Comparison of ENCODE assay signal across 9 cellular contexts in the genomic region with DNA sequence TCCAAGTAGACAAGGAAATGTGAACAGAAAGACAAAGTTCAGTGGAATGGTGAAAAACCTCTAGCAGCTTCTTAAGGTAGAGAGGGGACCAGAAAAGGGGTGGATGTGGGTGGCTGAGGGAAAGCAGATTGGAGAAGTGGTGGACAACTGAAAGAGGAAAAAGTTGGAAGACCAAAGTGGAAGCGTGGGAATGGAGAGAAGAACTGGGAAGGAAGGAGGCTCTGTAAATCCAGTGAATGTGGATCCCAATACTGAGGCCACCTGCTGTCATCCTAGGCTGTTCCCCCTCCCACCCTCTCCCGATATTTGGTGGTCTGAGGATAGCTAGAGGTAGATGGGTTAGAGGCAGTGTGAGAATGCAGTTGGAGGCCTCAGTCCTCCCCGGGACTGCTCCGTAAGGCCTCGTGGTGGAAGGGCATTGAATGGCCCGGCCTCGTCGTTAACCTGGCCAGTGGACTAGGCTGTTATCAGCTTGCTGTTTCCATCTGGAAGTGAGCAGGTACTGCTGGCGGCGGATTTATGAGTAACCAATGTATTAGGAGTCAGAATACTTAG. TPM values are rescaled to one million over a fixed set of nuclear protein-coding genes. Genes with fewer than 3 reads are reported as not detected.
A peak's percentile ranks its signal among the peaks of the same experiment; 100 is the strongest.
DNase-seq lines count a peak whose midpoint lies in the region; ATAC-seq, FAIRE-seq and TF ChIP-seq lines count a peak whose summit lies in the region.
"Had no signal": no experiment of that assay in that cellular context is flagged by ENCODE, and none has a peak within 500 bp of the region (broad histone marks: within the 10 kb centered on the region; RNA-seq: fewer than 3 reads in every experiment).

No MANE protein-coding gene starts in this region.

- peaks cover 13% of the 10 kb centered on the region for H3K4me1 Mint-ChIP-seq in T-helper 1 cell treated with Interleukin-12 subunit alpha and Interleukin-12 subunit beta and Interleukin-4 antibody, amounts not matched to agents 30 μg/mL and 1 μg/mL, for 36 hours (ENCODE audit: low read depth)
- H3K4me1 Mint-ChIP-seq in neural progenitor cell: peaks cover 14% of the 10 kb centered on the region

- TF ChIP-seq CTCF in esophagus muscularis mucosa (IDR thresholded peaks at IDR 0.05) (no peak), neural progenitor cell (IDR thresholded peaks at IDR 0.05) (no peak)

- H3K9me3 Mint-ChIP-seq in T-helper 1 cell treated with Interleukin-12 subunit alpha and Interleukin-12 subunit beta and Interleukin-4 antibody, amounts not matched to agents 30 μg/mL and 1 μg/mL, for 36 hours: no peaks in the 10 kb centered on the region
- no peaks in the 10 kb centered on the region for H3K9me3 Mint-ChIP-seq in neural progenitor cell

- no peak for FAIRE-seq in RCC 7860 (lab: Jason Lieb, UNC)
- FAIRE-seq: G401.6 had no signal

- H3K9ac ChIP-seq in neural progenitor cell: no peak overlapping the region

- H3K36me3 ChIP-seq in esophagus muscularis mucosa (peaks cover 0 to 6% (median under 1%) of the 10 kb centered on the region in 4 donors), neural progenitor cell (no peaks in the 10 kb centered on the region)

- ATAC-seq in SK-N-SH treated with all-trans-retinoic acid at 6 μM for 48 hours: peak; percentile 10

- WGBS in esophagus muscularis mucosa: 70% methylated on average over 10 of the region's 10 CpGs

- no peak for TF ChIP-seq EP300 in esophagus muscularis mucosa (IDR thresholded peaks at IDR 0.05)

- H2AFZ ChIP-seq in neural progenitor cell (replicated peaks): peak overlapping the region; percentile 92

- H3K4me1 ChIP-seq in esophagus muscularis mucosa: peaks cover 17 to 29% (median 25%) of the 10 kb centered on the region in 4 donors
- H3K4me1 ChIP-seq in neural progenitor cell: peaks cover 16% of the 10 kb centered on the region

- H3F3A ChIP-seq in neural progenitor cell (ENCODE audit: low read depth): peaks cover 37% of the 10 kb centered on the region

- intact Hi-C loops in esophagus muscularis mucosa (cut with DNase I): loop anchor here (2.0 to 5.0 kb wide), 3 partner anchors 20 to 136 kb away; partner anchors contain the start of genes CSRNP2, DAZAP2 and TFCP2

- H4K20me1 ChIP-seq in neural progenitor cell (ENCODE audit: low read depth): no peaks in the 10 kb centered on the region

- H3K4me3 ChIP-seq in esophagus muscularis mucosa: peak overlapping the region; percentile 80 to 98 (median 96)
- peak overlapping the region; percentile 84 for H3K4me3 ChIP-seq in neural progenitor cell

- H3K27me3 ChIP-seq in esophagus muscularis mucosa: no peaks in the 10 kb centered on the region
- H3K27me3 ChIP-seq in neural progenitor cell: peaks cover 12% of the 10 kb centered on the region

- no peaks in the 10 kb centered on the region for H3K27me3 Mint-ChIP-seq in T-helper 1 cell treated with Interleukin-12 subunit alpha and Interleukin-12 subunit beta and Interleukin-4 antibody, amounts not matched to agents 30 μg/mL and 1 μg/mL, for 36 hours (ENCODE audit: low read depth)
- H3K27me3 Mint-ChIP-seq in neural progenitor cell (ENCODE audit: insufficient read depth, low read depth): peaks cover 4% of the 10 kb centered on the region

- no peaks in the 10 kb centered on the region for H3K79me2 ChIP-seq in neural progenitor cell (ENCODE audit: low read depth)

- TF ChIP-seq POLR2A in esophagus muscularis mucosa (IDR thresholded peaks at IDR 0.05; ENCODE audit: low read depth): no peak

- H3K27ac ChIP-seq in esophagus muscularis mucosa (replicated peaks in 1 of 4) (peak overlapping the region; percentile 97 to 100 (median 99)), neural progenitor cell (no peak overlapping the region)

- no peaks in the 10 kb centered on the region for H3K9me3 ChIP-seq in esophagus muscularis mucosa
- H3K9me3 ChIP-seq in neural progenitor cell (ENCODE audit: low read depth): no peaks in the 10 kb centered on the region

- H3K36me3 Mint-ChIP-seq in T-helper 1 cell treated with Interleukin-12 subunit alpha and Interleukin-12 subunit beta and Interleukin-4 antibody, amounts not matched to agents 30 μg/mL and 1 μg/mL, for 36 hours (ENCODE audit: low read depth): no peaks in the 10 kb centered on the region
- H3K36me3 Mint-ChIP-seq in neural progenitor cell: no peaks in the 10 kb centered on the region

- peak overlapping the region; percentile 80 for H3K4me2 ChIP-seq in neural progenitor cell

- H3K4me3 Mint-ChIP-seq in T-helper 1 cell treated with Interleukin-12 subunit alpha and Interleukin-12 subunit beta and Interleukin-4 antibody, amounts not matched to agents 30 μg/mL and 1 μg/mL, for 36 hours: peak overlapping the region; percentile 77
- H3K4me3 Mint-ChIP-seq in neural progenitor cell: peak overlapping the region; percentile 88

- H3K27ac Mint-ChIP-seq in T-helper 1 cell treated with Interleukin-12 subunit alpha and Interleukin-12 subunit beta and Interleukin-4 antibody, amounts not matched to agents 30 μg/mL and 1 μg/mL, for 36 hours: peak overlapping the region; percentile 62
- no peak overlapping the region for H3K27ac Mint-ChIP-seq in neural progenitor cell

- DNase-seq in T-helper 1 cell (no peak), esophagus muscularis mucosa (ENCODE audit: extremely low spot score) (no peak), neural progenitor cell (ENCODE audit: low spot score) (peak; percentile 21), RCC 7860 (ENCODE audit: low spot score) (no peak), SKM-1 (lab: John Stamatoyannopoulos, UW; ENCODE audit: unreplicated experiment) (no peak), NCI-H226 (no peak)

TF ChIP-seq in SK-N-SH treated with all-trans-retinoic acid at 6 μM for 48 hours, 23 proteins besides CTCF, POLR2A, EP300 and RAD21:
- TF ChIP-seq ZNF70 (CRISPR knock-in tag; IDR thresholded peaks at IDR 0.05) (no peak), ARNTL (CRISPR knock-in tag; IDR thresholded peaks at IDR 0.05; ENCODE audit: borderline replicate concordance, low read depth) (no peak)
- TF ChIP-seq, protein P1, sequence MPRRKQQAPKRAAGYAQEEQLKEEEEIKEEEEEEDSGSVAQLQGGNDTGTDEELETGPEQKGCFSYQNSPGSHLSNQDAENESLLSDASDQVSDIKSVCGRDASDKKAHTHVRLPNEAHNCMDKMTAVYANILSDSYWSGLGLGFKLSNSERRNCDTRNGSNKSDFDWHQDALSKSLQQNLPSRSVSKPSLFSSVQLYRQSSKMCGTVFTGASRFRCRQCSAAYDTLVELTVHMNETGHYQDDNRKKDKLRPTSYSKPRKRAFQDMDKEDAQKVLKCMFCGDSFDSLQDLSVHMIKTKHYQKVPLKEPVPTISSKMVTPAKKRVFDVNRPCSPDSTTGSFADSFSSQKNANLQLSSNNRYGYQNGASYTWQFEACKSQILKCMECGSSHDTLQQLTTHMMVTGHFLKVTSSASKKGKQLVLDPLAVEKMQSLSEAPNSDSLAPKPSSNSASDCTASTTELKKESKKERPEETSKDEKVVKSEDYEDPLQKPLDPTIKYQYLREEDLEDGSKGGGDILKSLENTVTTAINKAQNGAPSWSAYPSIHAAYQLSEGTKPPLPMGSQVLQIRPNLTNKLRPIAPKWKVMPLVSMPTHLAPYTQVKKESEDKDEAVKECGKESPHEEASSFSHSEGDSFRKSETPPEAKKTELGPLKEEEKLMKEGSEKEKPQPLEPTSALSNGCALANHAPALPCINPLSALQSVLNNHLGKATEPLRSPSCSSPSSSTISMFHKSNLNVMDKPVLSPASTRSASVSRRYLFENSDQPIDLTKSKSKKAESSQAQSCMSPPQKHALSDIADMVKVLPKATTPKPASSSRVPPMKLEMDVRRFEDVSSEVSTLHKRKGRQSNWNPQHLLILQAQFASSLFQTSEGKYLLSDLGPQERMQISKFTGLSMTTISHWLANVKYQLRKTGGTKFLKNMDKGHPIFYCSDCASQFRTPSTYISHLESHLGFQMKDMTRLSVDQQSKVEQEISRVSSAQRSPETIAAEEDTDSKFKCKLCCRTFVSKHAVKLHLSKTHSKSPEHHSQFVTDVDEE (CRISPR knock-in tag; IDR thresholded peaks at IDR 0.05): no peak

RNA-seq across cellular contexts. Expression of gene POU6F1, which starts 0.8 kb away (rescaled TPM):
- total RNA-seq in esophagus muscularis mucosa: 10 to 100 TPM; 13.3 to 27.2 (median 16.9) TPM
- total RNA-seq in neural progenitor cell (ENCODE audit: low replicate concordance): 1.6 TPM in 2 replicates

RNA-seq across cellular contexts. Expression of gene DAZAP2, which starts 19.9 kb away (rescaled TPM):
- total RNA-seq in esophagus muscularis mucosa: 100 to 1,000 TPM; 247 to 451 (median 356) TPM
- 48.4 and 51.6 TPM in 2 replicates for total RNA-seq in neural progenitor cell (ENCODE audit: low replicate concordance)

RNA-seq across cellular contexts. Expression of gene TFCP2, which starts 45.7 kb away (rescaled TPM):
- total RNA-seq in esophagus muscularis mucosa (10 to 100 TPM; 11.3 to 16.2 (median 15.2) TPM), neural progenitor cell (ENCODE audit: low replicate concordance) (19.4 and 28.8 TPM in 2 replicates)

RNA-seq across cellular contexts. Expression of gene SMAGP, which starts 51.5 kb away (rescaled TPM):
- 1 to 10 TPM; 1.2 to 5.2 (median 4.0) TPM for total RNA-seq in esophagus muscularis mucosa
- total RNA-seq in neural progenitor cell (ENCODE audit: low replicate concordance): 19.0 and 24.3 TPM in 2 replicates
